ENCODE assay signal across 21 cellular contexts in the genomic region with DNA sequence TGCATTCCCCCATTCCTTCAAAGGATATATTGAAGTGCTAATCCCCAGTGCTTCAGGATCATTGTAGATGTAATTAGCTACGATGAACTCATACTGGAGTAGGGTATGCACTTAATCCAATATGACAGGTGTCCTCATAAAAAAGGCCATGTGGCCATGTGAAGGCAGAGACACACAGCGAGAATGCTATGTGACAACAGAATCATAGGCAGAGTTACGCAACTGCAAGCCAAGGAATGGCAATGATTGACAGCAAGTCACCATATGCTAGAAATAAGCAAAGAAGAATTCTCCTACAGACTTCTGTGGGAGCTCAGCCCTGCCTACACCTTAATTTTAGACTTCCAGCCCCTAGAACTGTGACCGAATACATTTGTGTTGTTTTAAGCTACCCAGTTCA.
"Had no signal": no experiment of that assay in that cellular context is flagged by ENCODE, and none has a peak within 500 bp of the region (broad histone marks: within the 10 kb centered on the region; RNA-seq: fewer than 3 reads in every experiment).

No MANE protein-coding gene starts in this region.

- H3K27me3 ChIP-seq: adrenal gland, breast epithelium, left lung, stomach, testis, upper lobe of right lung had no signal

- ATAC-seq: activated CD4-positive, alpha-beta T cell treated with anti-CD3 and anti-CD28 coated beads for 36 hours; activated naive CD4-positive, alpha-beta T cell treated with anti-CD3 and anti-CD28 coated beads, Interleukin-2, amount 50 U/mL, for 72 hours; left lung; right cardiac atrium; stimulated activated effector memory CD8-positive, alpha-beta T cell treated with anti-CD3 and anti-CD28 coated beads, Interleukin-12 subunit alpha, Interleukin-12 subunit beta, amount 100 ng/mL, for 72 hours; upper lobe of right lung had no signal

- H3K27ac ChIP-seq: adrenal gland, breast epithelium, left lung, stomach, testis, upper lobe of right lung had no signal

- FAIRE-seq: astrocyte, endometrium, small intestine, TTC549 had no signal

- H3K4me3 ChIP-seq: adrenal gland, breast epithelium, left lung, stomach, testis, upper lobe of right lung had no signal

- H3K36me3 ChIP-seq: adrenal gland, breast epithelium, left lung, stomach, upper lobe of right lung had no signal

- H3K9me3 ChIP-seq: adrenal gland, breast epithelium, left lung, stomach, testis, upper lobe of right lung had no signal

- H3K4me1 ChIP-seq: adrenal gland, breast epithelium, left lung, stomach, testis, upper lobe of right lung had no signal

- DNase-seq: activated CD4-positive, alpha-beta T cell treated with anti-CD3 and anti-CD28 coated beads for 36 hours; activated CD4-positive, alpha-beta T cell treated with anti-CD3 and anti-CD28 coated beads, Interleukin-2, amount 50 U/mL, for 48 hours; activated gamma-delta T cell treated with Interleukin-2 at 50 U/mL for 16 hours; adrenal gland; cortex of kidney; erythroblast; foreskin melanocyte; left lung; nephron progenitor cell; right cardiac atrium; small intestine; stimulated activated CD4-positive, alpha-beta T cell treated with anti-CD3 and anti-CD28 coated beads, Interleukin-4, amount 100 ng/mL, for 24 hours; stomach; testis; upper lobe of right lung had no signal
